ENCODE assay signal across 1 cellular context in the genomic region with DNA sequence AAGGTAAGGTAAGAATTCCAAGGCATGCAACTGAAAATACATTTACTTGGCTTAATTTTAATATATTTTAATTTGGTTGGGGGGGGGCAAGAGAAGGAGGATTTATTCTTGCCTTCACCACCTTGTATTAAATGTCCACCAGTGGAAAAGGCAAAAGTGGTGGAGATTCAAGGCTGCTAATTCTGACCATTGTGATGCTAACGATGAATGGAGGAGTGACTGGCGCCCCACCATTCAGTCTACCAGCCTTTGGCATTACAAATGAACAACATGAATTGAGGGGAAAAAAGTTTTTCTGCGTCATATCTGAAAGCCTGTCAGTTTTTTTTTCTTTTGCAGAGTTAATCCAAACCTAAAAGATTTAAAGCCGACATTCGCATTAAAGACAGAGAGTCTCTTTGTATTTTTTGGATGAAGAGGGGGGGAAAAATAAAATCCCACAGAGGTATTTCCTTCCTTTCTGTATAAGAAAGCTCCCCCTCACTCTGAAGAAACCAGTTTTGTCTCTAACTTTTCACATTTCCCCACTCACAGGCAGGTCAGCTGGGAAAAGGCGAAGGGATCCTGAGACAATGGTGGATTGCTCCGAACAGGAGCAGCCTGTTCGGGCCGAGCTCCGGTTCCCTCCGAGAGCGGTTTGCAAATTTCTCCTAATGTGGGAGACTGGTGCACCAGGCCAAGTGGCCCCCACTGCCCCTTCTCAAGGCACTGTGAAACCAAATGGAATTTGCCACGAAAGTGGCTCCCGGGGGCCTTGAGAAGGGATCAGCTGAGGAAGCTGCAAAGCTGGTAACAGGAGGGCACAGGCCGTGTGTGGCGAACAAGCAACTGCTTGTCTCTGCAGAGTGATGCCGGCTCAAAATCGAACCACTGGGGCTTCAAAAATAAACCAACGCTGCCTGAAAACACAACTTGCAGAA.
TF ChIP-seq lines count a peak whose summit lies in the region.

No MANE protein-coding gene starts in this region.

TF ChIP-seq in GM23338, 12 proteins besides CTCF, POLR2A, EP300 and RAD21 (continued from another document):
- TF ChIP-seq, protein P1, sequence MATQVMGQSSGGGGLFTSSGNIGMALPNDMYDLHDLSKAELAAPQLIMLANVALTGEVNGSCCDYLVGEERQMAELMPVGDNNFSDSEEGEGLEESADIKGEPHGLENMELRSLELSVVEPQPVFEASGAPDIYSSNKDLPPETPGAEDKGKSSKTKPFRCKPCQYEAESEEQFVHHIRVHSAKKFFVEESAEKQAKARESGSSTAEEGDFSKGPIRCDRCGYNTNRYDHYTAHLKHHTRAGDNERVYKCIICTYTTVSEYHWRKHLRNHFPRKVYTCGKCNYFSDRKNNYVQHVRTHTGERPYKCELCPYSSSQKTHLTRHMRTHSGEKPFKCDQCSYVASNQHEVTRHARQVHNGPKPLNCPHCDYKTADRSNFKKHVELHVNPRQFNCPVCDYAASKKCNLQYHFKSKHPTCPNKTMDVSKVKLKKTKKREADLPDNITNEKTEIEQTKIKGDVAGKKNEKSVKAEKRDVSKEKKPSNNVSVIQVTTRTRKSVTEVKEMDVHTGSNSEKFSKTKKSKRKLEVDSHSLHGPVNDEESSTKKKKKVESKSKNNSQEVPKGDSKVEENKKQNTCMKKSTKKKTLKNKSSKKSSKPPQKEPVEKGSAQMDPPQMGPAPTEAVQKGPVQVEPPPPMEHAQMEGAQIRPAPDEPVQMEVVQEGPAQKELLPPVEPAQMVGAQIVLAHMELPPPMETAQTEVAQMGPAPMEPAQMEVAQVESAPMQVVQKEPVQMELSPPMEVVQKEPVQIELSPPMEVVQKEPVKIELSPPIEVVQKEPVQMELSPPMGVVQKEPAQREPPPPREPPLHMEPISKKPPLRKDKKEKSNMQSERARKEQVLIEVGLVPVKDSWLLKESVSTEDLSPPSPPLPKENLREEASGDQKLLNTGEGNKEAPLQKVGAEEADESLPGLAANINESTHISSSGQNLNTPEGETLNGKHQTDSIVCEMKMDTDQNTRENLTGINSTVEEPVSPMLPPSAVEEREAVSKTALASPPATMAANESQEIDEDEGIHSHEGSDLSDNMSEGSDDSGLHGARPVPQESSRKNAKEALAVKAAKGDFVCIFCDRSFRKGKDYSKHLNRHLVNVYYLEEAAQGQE (IDR thresholded peaks at IDR 0.05; ENCODE audit: unreplicated experiment), result no peak
- TF ChIP-seq CREB1 (CRISPR knock-in tag; IDR thresholded peaks at IDR 0.05; ENCODE audit: low read depth), result no peak
TF ChIP-seq in GM23338: peak in this region for 1.
